In genomic region chr18:2740082-2740481, GRCh38 we compare ENCODE assay signal across 5 cellular contexts.
A peak's percentile ranks its signal among the peaks of the same experiment; 100 is the strongest.
DNase-seq lines count a peak whose midpoint lies in the region; ATAC-seq, FAIRE-seq and TF ChIP-seq lines count a peak whose summit lies in the region.
"Not testable (repeated sequence)": the region's sequence is repeated elsewhere in the genome, so short reads cannot be mapped to it uniquely, and the experiment has no call there.

No MANE protein-coding gene starts in this region.

- in situ Hi-C loops in K562 (cut with MboI): not testable (repeated sequence)

- not testable (repeated sequence) for H3K9me3 Mint-ChIP-seq in activated naive CD4-positive, alpha-beta T cell treated with anti-CD3 and anti-CD28 coated beads for 36 hours

- 100% methylated on average over 3 of the region's 3 CpGs for WGBS in K562 (ENCODE audit: insufficient coverage, low coverage, missing lambda C conversion rate)
- WGBS in small intestine, 3 donors: 97 to 99% (median 97%) methylated on average over 3 of the region's 3 CpGs

- H3K27me3 ChIP-seq in K562 (ENCODE audit: control insufficient read depth in 2 of 2, insufficient read depth in 2 of 2, low read length in 2 of 2); small intestine (ENCODE audit: control insufficient read depth in 2 of 2, insufficient read depth in 2 of 2, low read length in 2 of 2): not testable (repeated sequence)

- FAIRE-seq in A204.1 (lab: Jason Lieb, UNC): peak; percentile 88
- not testable (repeated sequence) for FAIRE-seq in K562 (lab: Jason Lieb, UNC)
- peak; percentile 92 for FAIRE-seq in small intestine (lab: Jason Lieb, UNC)

- not testable (repeated sequence) for H3K9me1 ChIP-seq in K562 (ENCODE audit: control insufficient read depth, insufficient read depth, low read length)

- not testable (repeated sequence) for TF ChIP-seq EP300 in K562 (IDR thresholded peaks at IDR 0.05; ENCODE audit: low read length)

- not testable (repeated sequence) for TF ChIP-seq RAD21 in K562 (CRISPR knock-in tag; conservative IDR thresholded peaks at IDR 0.05 in 1 of 2, IDR thresholded peaks at IDR 0.05 in 1 of 2)

- not testable (repeated sequence) for H3K4me1 Mint-ChIP-seq in activated naive CD4-positive, alpha-beta T cell treated with anti-CD3 and anti-CD28 coated beads for 36 hours (ENCODE audit: low read depth)

- peak overlapping the region; percentile 50 for H3K27ac Mint-ChIP-seq in activated naive CD4-positive, alpha-beta T cell treated with anti-CD3 and anti-CD28 coated beads for 36 hours

- H3K27ac ChIP-seq in K562 (ENCODE audit: extremely low read depth, low read depth, low read length); small intestine (ENCODE audit: low read depth in 1 of 2, low read length in 1 of 2): not testable (repeated sequence)

- not testable (repeated sequence) for H2AFZ ChIP-seq in K562 (ENCODE audit: low read depth, low read length)

- ATAC-seq in SK-N-SH treated with all-trans-retinoic acid at 6 μM for 48 hours, K562: not testable (repeated sequence)

- not testable (repeated sequence) for H3K4me1 ChIP-seq in K562 (replicated peaks in 1 of 2; ENCODE audit: control insufficient read depth in 2 of 2, insufficient read depth in 2 of 2, low read length in 2 of 2); small intestine (ENCODE audit: control insufficient read depth in 2 of 2, insufficient read depth in 1 of 2, low read depth in 1 of 2, low read length in 1 of 2)

- not testable (repeated sequence) for H3K4me3 Mint-ChIP-seq in activated naive CD4-positive, alpha-beta T cell treated with anti-CD3 and anti-CD28 coated beads for 36 hours

- POLR2A ChIA-PET in K562 (lab: Yijun Ruan, JAX): not testable (repeated sequence)

- BruUV-seq in K562 (replicated peaks; lab: Mats Ljungman, UMichigan): not testable (repeated sequence)

- peaks cover 93% of the 10 kb centered on the region for H3K36me3 ChIP-seq in K562 (ENCODE audit: control insufficient read depth, insufficient read depth, low read length)
- peaks cover 11 to 17% of the 10 kb centered on the region in 2 donors for H3K36me3 ChIP-seq in small intestine (ENCODE audit: control insufficient read depth in 2 of 2, insufficient read depth in 2 of 2, low read length in 2 of 2)

- peaks cover 73% of the 10 kb centered on the region for H3K36me3 Mint-ChIP-seq in activated naive CD4-positive, alpha-beta T cell treated with anti-CD3 and anti-CD28 coated beads for 36 hours (ENCODE audit: low read depth)

- not testable (repeated sequence) for DNase-seq in activated naive CD4-positive, alpha-beta T cell treated with anti-CD3 and anti-CD28 coated beads for 36 hours; K562 (ENCODE audit: extremely low read depth in 1 of 4, low spot score in 3 of 4); small intestine

- H3K4me3 ChIP-seq in K562; small intestine (ENCODE audit: low read depth in 1 of 2, low read length in 2 of 2): not testable (repeated sequence)

- intact Hi-C loops in activated naive CD4-positive, alpha-beta T cell treated with anti-CD3 and anti-CD28 coated beads for 36 hours (cut with micrococcal nuclease); K562 (cut with micrococcal nuclease): not testable (repeated sequence)

- H3K79me2 ChIP-seq in K562 (ENCODE audit: control insufficient read depth, insufficient read depth, low read length): not testable (repeated sequence)

- CTCF ChIA-PET in activated naive CD4-positive, alpha-beta T cell treated with anti-CD3 and anti-CD28 coated beads for 36 hours (lab: Charles Lee): interaction anchor here (0.6 kb wide), 1 partner anchor 35 kb away, joined by 3 read pairs; no protein-coding TSS in a partner anchor
- CTCF ChIA-PET in K562 (lab: Yijun Ruan, JAX; ENCODE audit: low intra/inter-chr PET ratio): not testable (repeated sequence)

- H3K27me3 Mint-ChIP-seq in activated naive CD4-positive, alpha-beta T cell treated with anti-CD3 and anti-CD28 coated beads for 36 hours (ENCODE audit: low read depth): not testable (repeated sequence)

- H3K9me3 ChIP-seq in K562 (replicated peaks; ENCODE audit: control insufficient read depth, insufficient read depth, low read depth, low read length); small intestine (ENCODE audit: control insufficient read depth, low read depth): not testable (repeated sequence)

- not testable (repeated sequence) for H4K20me1 ChIP-seq in K562 (replicated peaks; ENCODE audit: control insufficient read depth, insufficient read depth, low read length)

- H3K4me2 ChIP-seq in K562 (ENCODE audit: insufficient read depth, low read length): not testable (repeated sequence)

- not testable (repeated sequence) for H3K9ac ChIP-seq in K562 (ENCODE audit: insufficient read depth in 1 of 2, low read depth in 2 of 2, low read length in 2 of 2)

- not testable (repeated sequence) for TF ChIP-seq POLR2A in K562 (conservative IDR thresholded peaks at IDR 0.05)

- TF ChIP-seq CTCF in K562 (IDR thresholded peaks at IDR 0.05 in 2 of 3, conservative IDR thresholded peaks at IDR 0.05 in 1 of 3; ENCODE audit: insufficient read depth in 2 of 3, low read depth in 1 of 3, low read length in 3 of 3): not testable (repeated sequence)

TF ChIP-seq in SK-N-SH treated with all-trans-retinoic acid at 6 μM for 48 hours, 23 proteins besides CTCF, POLR2A, EP300 and RAD21:
- TF ChIP-seq ZNF8 (CRISPR knock-in tag; IDR thresholded peaks at IDR 0.05): peak; percentile 59
TF ChIP-seq in SK-N-SH treated with all-trans-retinoic acid at 6 μM for 48 hours: peak in this region for 1; not testable (repeated sequence) for 22.

TF ChIP-seq in K562, 482 proteins besides CTCF, POLR2A, EP300 and RAD21:
- TF ChIP-seq ZNF146 (CRISPR knock-in tag; IDR thresholded peaks at IDR 0.05; ENCODE audit: unreplicated experiment): peak; percentile 88
- peak; percentile 32 for TF ChIP-seq RBM25 (IDR thresholded peaks at IDR 0.05; ENCODE audit: low read depth, low read length, severe bottlenecking)
TF ChIP-seq in K562: peak in this region for 2; not testable (repeated sequence) for 480.
